Comparison of ENCODE assay signal across 19 cellular contexts in the genomic region with DNA sequence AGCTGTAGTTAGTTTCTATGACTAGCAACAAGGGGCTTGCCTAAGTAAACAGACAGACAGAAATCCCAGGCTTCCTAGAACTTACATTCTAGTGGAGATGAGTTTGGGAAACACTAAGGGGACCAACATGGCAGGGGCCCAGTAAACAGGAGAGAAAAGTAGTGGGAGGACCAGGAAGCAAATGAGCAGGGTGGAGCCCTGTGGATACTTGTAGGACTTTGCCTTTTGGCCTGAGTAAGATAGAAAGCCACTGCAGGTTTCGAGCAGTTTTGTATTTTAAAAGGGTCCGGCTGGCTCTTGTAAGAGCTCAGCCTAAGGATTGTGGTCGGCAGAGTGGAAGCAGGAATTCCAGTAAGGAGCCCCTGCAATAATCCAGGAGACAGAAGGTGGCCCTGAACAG.
DNase-seq lines count a peak whose midpoint lies in the region; ATAC-seq, FAIRE-seq and TF ChIP-seq lines count a peak whose summit lies in the region.
"Had no signal": no experiment of that assay in that cellular context is flagged by ENCODE, and none has a peak within 500 bp of the region (broad histone marks: within the 10 kb centered on the region; RNA-seq: fewer than 3 reads in every experiment).

No MANE protein-coding gene starts in this region.

- peaks cover 82% of the 10 kb centered on the region for H3K4me1 Mint-ChIP-seq in activated CD4-positive, alpha-beta T cell treated with anti-CD3 and anti-CD28 coated beads, Interleukin-2, amount 10 ng/mL, durations not matched to agents 24 days and 14 days
- H3K4me1 Mint-ChIP-seq in activated CD8-positive, alpha-beta T cell treated with anti-CD3 and anti-CD28 coated beads for 36 hours (ENCODE audit: low read depth), result peaks cover 93% of the 10 kb centered on the region
- peaks cover 43% of the 10 kb centered on the region for H3K4me1 Mint-ChIP-seq in central memory CD8-positive, alpha-beta T cell

- intact Hi-C loops in activated CD4-positive, alpha-beta T cell treated with anti-CD3 and anti-CD28 coated beads, Interleukin-2, amount 10 ng/mL, durations not matched to agents 24 days and 14 days (cut with micrococcal nuclease), result no loop called here
- intact Hi-C loops in activated CD8-positive, alpha-beta T cell treated with anti-CD3 and anti-CD28 coated beads for 36 hours (cut with micrococcal nuclease), result no loop called here
- intact Hi-C loops in pancreas (cut with DNase I), result no loop called here

- H3K4me3 Mint-ChIP-seq in activated CD4-positive, alpha-beta T cell treated with anti-CD3 and anti-CD28 coated beads, Interleukin-2, amount 10 ng/mL, durations not matched to agents 24 days and 14 days, result no peak overlapping the region
- no peak overlapping the region for H3K4me3 Mint-ChIP-seq in activated CD8-positive, alpha-beta T cell treated with anti-CD3 and anti-CD28 coated beads for 36 hours
- H3K4me3 Mint-ChIP-seq in central memory CD8-positive, alpha-beta T cell, result no peak overlapping the region

- no peak for DNase-seq in activated CD4-positive, alpha-beta T cell treated with anti-CD3 and anti-CD28 coated beads, Interleukin-2, amount 10 ng/mL, durations not matched to agents 24 days and 14 days
- DNase-seq in activated CD4-positive, alpha-beta T cell treated with anti-CD3 and anti-CD28 coated beads for 48 hours, result no peak
- DNase-seq in DND-41, result no peak
- DNase-seq in activated CD8-positive, alpha-beta T cell treated with anti-CD3 and anti-CD28 coated beads for 36 hours, result no peak
- no peak for DNase-seq in central memory CD8-positive, alpha-beta T cell (ENCODE audit: low spot score in 2 of 2)
- DNase-seq in pancreas, result no peak
- no peak for DNase-seq in putamen (ENCODE audit: low spot score)
- no peak for DNase-seq in hepatocyte (ENCODE audit: low spot score)
- DNase-seq: C1 segment of cervical spinal cord, EL, H7, MG63, NCI-H1092 treated with DMSO at 0.1 percent for 48 hours, NCI-H1694, NCI-H345, NCI-H526 treated with DMSO at 0.1 percent for 48 hours, PC-9 had no signal

- POLR2A ChIA-PET in activated CD8-positive, alpha-beta T cell treated with anti-CD3 and anti-CD28 coated beads for 36 hours (lab: Charles Lee), result interaction anchor here (1.0 to 1.9 kb wide), 2 partner anchors 11 to 176 kb away, joined by 3 to 6 read pairs; no protein-coding TSS in a partner anchor

- H3K27ac ChIP-seq in DND-41 (ENCODE audit: low read length) (peak overlapping the region; percentile 38), pancreas (no peak overlapping the region), hepatocyte (no peak overlapping the region)
- H3K27ac ChIP-seq: PC-9 had no signal

- H3K9me3 ChIP-seq in DND-41 (ENCODE audit: insufficient read depth, low read length, severe bottlenecking) (no peaks in the 10 kb centered on the region), pancreas (no peaks in the 10 kb centered on the region), hepatocyte (ENCODE audit: low read depth) (no peaks in the 10 kb centered on the region)
- H3K9me3 ChIP-seq: MG63 had no signal

- H3K27me3 Mint-ChIP-seq in activated CD4-positive, alpha-beta T cell treated with anti-CD3 and anti-CD28 coated beads, Interleukin-2, amount 10 ng/mL, durations not matched to agents 24 days and 14 days, result no peaks in the 10 kb centered on the region
- no peaks in the 10 kb centered on the region for H3K27me3 Mint-ChIP-seq in activated CD8-positive, alpha-beta T cell treated with anti-CD3 and anti-CD28 coated beads for 36 hours
- H3K27me3 Mint-ChIP-seq in central memory CD8-positive, alpha-beta T cell, result no peaks in the 10 kb centered on the region

- H3K4me3 ChIP-seq in DND-41 (ENCODE audit: low read depth in 1 of 2, low read length in 2 of 2) (no peak overlapping the region), pancreas (no peak overlapping the region), hepatocyte (no peak overlapping the region)
- H3K4me3 ChIP-seq: MG63, PC-9 had no signal

- 66 to 72% methylated on average over 3 of the region's 3 CpGs for WGBS in pancreas, 2 donors
- 92% methylated on average over 3 of the region's 3 CpGs for WGBS in hepatocyte (ENCODE audit: low lambda C conversion rate, missing lambda C conversion rate)

- H2AFZ ChIP-seq in DND-41 (ENCODE audit: low read depth, low read length) (no peak overlapping the region), hepatocyte (no peak overlapping the region)
- H2AFZ ChIP-seq: PC-9 had no signal

- H3K4me2 ChIP-seq in DND-41 (ENCODE audit: insufficient read depth, low read length), result no peak overlapping the region
- no peak overlapping the region for H3K4me2 ChIP-seq in hepatocyte
- H3K4me2 ChIP-seq: PC-9 had no signal

- H4K20me1 ChIP-seq in DND-41 (ENCODE audit: insufficient read depth, low read length) (no peaks in the 10 kb centered on the region), hepatocyte (ENCODE audit: insufficient read depth, poor library complexity, severe bottlenecking) (no peaks in the 10 kb centered on the region)

- H3K79me2 ChIP-seq in DND-41 (ENCODE audit: insufficient read depth, low read length), result no peaks in the 10 kb centered on the region
- H3K79me2 ChIP-seq in hepatocyte, result no peaks in the 10 kb centered on the region

- H3K9me2 ChIP-seq in hepatocyte (replicated peaks; ENCODE audit: insufficient read depth), result no peaks in the 10 kb centered on the region

- no peaks in the 10 kb centered on the region for H3K36me3 ChIP-seq in DND-41 (ENCODE audit: insufficient read depth, low read length)
- no peaks in the 10 kb centered on the region for H3K36me3 ChIP-seq in pancreas
- H3K36me3 ChIP-seq in hepatocyte (replicated peaks; ENCODE audit: insufficient read depth, low read depth), result no peaks in the 10 kb centered on the region
- H3K36me3 ChIP-seq: MG63 had no signal

- H3K27me3 ChIP-seq in DND-41 (ENCODE audit: insufficient read depth, low read length, poor library complexity) (no peaks in the 10 kb centered on the region), pancreas (no peaks in the 10 kb centered on the region), hepatocyte (no peaks in the 10 kb centered on the region)
- H3K27me3 ChIP-seq: MG63 had no signal

- peaks cover 8% of the 10 kb centered on the region for H3K36me3 Mint-ChIP-seq in activated CD4-positive, alpha-beta T cell treated with anti-CD3 and anti-CD28 coated beads, Interleukin-2, amount 10 ng/mL, durations not matched to agents 24 days and 14 days (ENCODE audit: low read depth)
- peaks cover 3% of the 10 kb centered on the region for H3K36me3 Mint-ChIP-seq in activated CD8-positive, alpha-beta T cell treated with anti-CD3 and anti-CD28 coated beads for 36 hours (ENCODE audit: low read depth)
- no peaks in the 10 kb centered on the region for H3K36me3 Mint-ChIP-seq in central memory CD8-positive, alpha-beta T cell (ENCODE audit: insufficient read depth)

- peak overlapping the region; percentile 79 for H3K27ac Mint-ChIP-seq in activated CD4-positive, alpha-beta T cell treated with anti-CD3 and anti-CD28 coated beads, Interleukin-2, amount 10 ng/mL, durations not matched to agents 24 days and 14 days
- H3K27ac Mint-ChIP-seq in activated CD8-positive, alpha-beta T cell treated with anti-CD3 and anti-CD28 coated beads for 36 hours, result peak overlapping the region; percentile 60
- H3K27ac Mint-ChIP-seq in central memory CD8-positive, alpha-beta T cell (ENCODE audit: low read depth), result peak overlapping the region; percentile 7

- TF ChIP-seq CTCF in DND-41 (IDR thresholded peaks at IDR 0.05; ENCODE audit: borderline replicate concordance, extremely low read depth, low read length, poor library complexity, severe bottlenecking) (no peak), pancreas (IDR thresholded peaks at IDR 0.05) (no peak), hepatocyte (IDR thresholded peaks at IDR 0.05; ENCODE audit: poor library complexity) (no peak)
- no peak for TF ChIP-seq CTCF in activated CD8-positive, alpha-beta T cell treated with anti-CD3 and anti-CD28 coated beads for 36 hours (IDR thresholded peaks at IDR 0.05)

- CTCF ChIA-PET in activated CD8-positive, alpha-beta T cell treated with anti-CD3 and anti-CD28 coated beads for 36 hours (lab: Charles Lee), result interaction anchor here (0.8 to 2.4 kb wide), 3 partner anchors 9 to 175 kb away, joined by 3 to 10 read pairs (median 4); no protein-coding TSS in a partner anchor

- no peak for FAIRE-seq in pancreas (lab: Jason Lieb, UNC)
- FAIRE-seq: A204.1, HepG2 had no signal

- no peak overlapping the region for H3K9ac ChIP-seq in DND-41 (ENCODE audit: low read depth, low read length)

- H3K4me1 ChIP-seq in DND-41 (ENCODE audit: insufficient read depth, low read length) (peaks cover 74% of the 10 kb centered on the region), pancreas (no peaks in the 10 kb centered on the region), hepatocyte (ENCODE audit: insufficient read depth) (no peaks in the 10 kb centered on the region)

- H3K9me3 Mint-ChIP-seq in activated CD4-positive, alpha-beta T cell treated with anti-CD3 and anti-CD28 coated beads, Interleukin-2, amount 10 ng/mL, durations not matched to agents 24 days and 14 days, result no peaks in the 10 kb centered on the region
- no peaks in the 10 kb centered on the region for H3K9me3 Mint-ChIP-seq in activated CD8-positive, alpha-beta T cell treated with anti-CD3 and anti-CD28 coated beads for 36 hours
- H3K9me3 Mint-ChIP-seq in central memory CD8-positive, alpha-beta T cell, result no peaks in the 10 kb centered on the region

- no peak for ATAC-seq in DND-41 (ENCODE audit: insufficient read depth, low read depth)
- ATAC-seq in activated CD8-positive, alpha-beta T cell treated with anti-CD3 and anti-CD28 coated beads for 36 hours, result no peak
- ATAC-seq in central memory CD8-positive, alpha-beta T cell (replicated peaks; ENCODE audit: extremely low read depth, poor library complexity, severe bottlenecking), result no peak
- no peak for ATAC-seq in pancreas
- ATAC-seq: HepG2 had no signal

Comparison
In these comparisons a context has a peak if more than half of its experiments do, and no peak if none do; other contexts are left out.
1. H3K27ac Mint-ChIP-seq: peak in every context shown above with its lines; median percentile 79 in activated CD4-positive, alpha-beta T cell treated with anti-CD3 and anti-CD28 coated beads, Interleukin-2, amount 10 ng/mL, durations not matched to agents 24 days and 14 days; 60 in activated CD8-positive, alpha-beta T cell treated with anti-CD3 and anti-CD28 coated beads for 36 hours; 7 in central memory CD8-positive, alpha-beta T cell.